Comparison of ENCODE assay signal across 1 cellular context in genomic region chrX:72308566-72309296, GRCh38.
TF ChIP-seq lines count a peak whose summit lies in the region.

No MANE protein-coding gene starts in this region.

TF ChIP-seq in HepG2, 621 proteins besides CTCF, POLR2A, EP300 and RAD21 (continued from another document and continues in another):
- TF ChIP-seq ZBTB26 (CRISPR knock-in tag; IDR thresholded peaks at IDR 0.05; ENCODE audit: borderline replicate concordance) = peak; percentile 48; the same call in 1 of the 2 replicates
- TF ChIP-seq TP53 (CRISPR knock-in tag; conservative IDR thresholded peaks at IDR 0.05) = no peak
- TF ChIP-seq HNRNPUL1 (IDR thresholded peaks at IDR 0.05; ENCODE audit: low read depth, low read length) = no peak
- TF ChIP-seq BRCA1 (CRISPR knock-in tag; IDR thresholded peaks at IDR 0.05) = no peak
- no peak for TF ChIP-seq BATF2 (CRISPR knock-in tag; IDR thresholded peaks at IDR 0.05)
- TF ChIP-seq ZNF232 (CRISPR knock-in tag; IDR thresholded peaks at IDR 0.05; ENCODE audit: borderline replicate concordance) = no peak
- no peak for TF ChIP-seq ZNF839 (CRISPR knock-in tag; IDR thresholded peaks at IDR 0.05; ENCODE audit: borderline replicate concordance)
- TF ChIP-seq, protein P1, sequence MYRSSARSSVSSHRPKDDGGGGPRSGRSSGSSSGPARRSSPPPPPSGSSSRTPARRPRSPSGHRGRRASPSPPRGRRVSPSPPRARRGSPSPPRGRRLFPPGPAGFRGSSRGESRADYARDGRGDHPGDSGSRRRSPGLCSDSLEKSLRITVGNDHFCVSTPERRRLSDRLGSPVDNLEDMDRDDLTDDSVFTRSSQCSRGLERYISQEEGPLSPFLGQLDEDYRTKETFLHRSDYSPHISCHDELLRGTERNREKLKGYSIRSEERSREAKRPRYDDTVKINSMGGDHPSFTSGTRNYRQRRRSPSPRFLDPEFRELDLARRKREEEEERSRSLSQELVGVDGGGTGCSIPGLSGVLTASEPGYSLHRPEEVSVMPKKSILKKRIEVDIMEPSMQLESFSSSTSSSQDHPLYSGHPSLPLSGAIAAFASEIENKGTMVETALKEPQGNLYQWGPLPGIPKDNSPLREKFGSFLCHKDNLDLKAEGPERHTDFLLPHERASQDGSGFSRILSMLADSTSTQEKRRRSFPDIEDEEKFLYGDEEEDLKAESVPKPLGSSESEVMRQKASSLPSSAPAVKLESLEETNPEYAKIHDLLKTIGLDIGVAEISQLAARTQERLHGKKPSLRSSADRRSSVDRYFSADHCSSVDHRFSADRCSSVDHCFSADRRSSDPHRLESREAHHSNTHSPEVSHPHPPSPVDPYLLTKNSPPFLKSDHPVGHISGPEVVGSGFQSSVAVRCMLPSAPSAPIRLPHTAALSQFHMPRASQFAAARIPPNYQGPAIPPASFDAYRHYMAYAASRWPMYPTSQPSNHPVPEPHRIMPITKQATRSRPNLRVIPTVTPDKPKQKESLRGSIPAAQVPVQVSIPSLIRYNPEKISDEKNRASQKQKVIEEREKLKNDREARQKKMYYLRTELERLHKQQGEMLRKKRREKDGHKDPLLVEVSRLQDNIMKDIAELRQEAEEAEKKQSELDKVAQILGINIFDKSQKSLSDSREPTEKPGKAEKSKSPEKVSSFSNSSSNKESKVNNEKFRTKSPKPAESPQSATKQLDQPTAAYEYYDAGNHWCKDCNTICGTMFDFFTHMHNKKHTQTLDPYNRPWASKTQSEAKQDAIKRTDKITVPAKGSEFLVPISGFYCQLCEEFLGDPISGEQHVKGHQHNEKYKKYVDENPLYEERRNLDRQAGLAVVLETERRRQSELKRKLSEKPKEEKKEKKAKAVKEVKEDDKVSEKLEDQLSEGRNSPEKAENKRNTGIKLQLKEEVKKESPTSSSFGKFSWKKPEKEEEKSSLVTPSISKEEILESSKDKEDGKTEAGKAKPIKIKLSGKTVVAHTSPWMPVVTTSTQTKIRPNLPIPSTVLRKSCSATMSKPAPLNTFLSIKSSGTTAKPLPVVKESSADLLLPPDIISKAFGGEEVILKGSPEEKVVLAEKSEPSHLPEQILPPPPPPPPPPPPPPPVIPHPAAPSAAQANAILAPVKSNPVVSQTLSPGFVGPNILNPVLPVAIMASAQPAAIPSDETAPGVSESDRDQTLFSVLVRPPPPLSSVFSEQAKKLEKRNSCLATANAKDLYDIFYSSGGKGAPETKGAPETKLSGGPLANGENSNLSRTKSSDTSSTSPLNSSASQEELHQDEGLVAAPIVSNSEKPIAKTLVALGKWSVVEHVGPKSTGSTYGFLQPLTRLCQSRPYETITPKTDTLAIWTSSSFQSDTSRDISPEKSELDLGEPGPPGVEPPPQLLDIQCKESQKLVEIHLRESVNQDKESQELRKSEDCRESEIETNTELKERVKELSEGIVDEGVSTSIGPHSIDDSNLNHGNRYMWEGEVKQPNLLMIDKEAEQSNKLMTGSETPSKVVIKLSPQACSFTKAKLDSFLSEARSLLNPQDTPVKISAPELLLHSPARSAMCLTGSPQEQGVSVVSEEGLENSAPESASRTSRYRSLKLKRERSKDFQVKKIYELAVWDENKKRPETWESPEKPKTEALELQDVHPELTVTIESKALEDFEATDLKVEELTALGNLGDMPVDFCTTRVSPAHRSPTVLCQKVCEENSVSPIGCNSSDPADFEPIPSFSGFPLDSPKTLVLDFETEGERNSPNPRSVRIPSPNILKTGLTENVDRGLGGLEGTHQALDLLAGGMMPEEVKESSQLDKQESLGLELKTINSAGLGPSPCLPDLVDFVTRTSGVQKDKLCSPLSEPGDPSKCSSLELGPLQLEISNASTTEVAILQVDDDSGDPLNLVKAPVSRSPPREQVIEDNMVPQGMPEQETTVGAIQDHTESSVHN (CRISPR knock-in tag; IDR thresholded peaks at IDR 0.05) = no peak
- no peak for TF ChIP-seq SSRP1 (CRISPR knock-in tag; IDR thresholded peaks at IDR 0.05)
- 0 out of 2 replicates have a peak, but pooled peaks have one; percentile 23 for TF ChIP-seq ARID5B (CRISPR knock-in tag; IDR thresholded peaks at IDR 0.05)
- no peak for TF ChIP-seq KAT7 (CRISPR knock-in tag; IDR thresholded peaks at IDR 0.05; ENCODE audit: borderline replicate concordance)
- TF ChIP-seq ZBTB1 (CRISPR knock-in tag; IDR thresholded peaks at IDR 0.05; ENCODE audit: borderline replicate concordance) = no peak
- TF ChIP-seq, protein P2, sequence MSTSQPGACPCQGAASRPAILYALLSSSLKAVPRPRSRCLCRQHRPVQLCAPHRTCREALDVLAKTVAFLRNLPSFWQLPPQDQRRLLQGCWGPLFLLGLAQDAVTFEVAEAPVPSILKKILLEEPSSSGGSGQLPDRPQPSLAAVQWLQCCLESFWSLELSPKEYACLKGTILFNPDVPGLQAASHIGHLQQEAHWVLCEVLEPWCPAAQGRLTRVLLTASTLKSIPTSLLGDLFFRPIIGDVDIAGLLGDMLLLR (CRISPR knock-in tag; IDR thresholded peaks at IDR 0.05) = no peak
- no peak for TF ChIP-seq ZBTB20 (CRISPR knock-in tag; IDR thresholded peaks at IDR 0.05; ENCODE audit: borderline replicate concordance, low read depth)
- no peak for TF ChIP-seq PHF20 (CRISPR knock-in tag; IDR thresholded peaks at IDR 0.05)
- no peak for TF ChIP-seq ZNF18 (CRISPR knock-in tag; IDR thresholded peaks at IDR 0.05; ENCODE audit: insufficient replicate concordance)
- no peak for TF ChIP-seq SRF (IDR thresholded peaks at IDR 0.05; ENCODE audit: low read depth, low read length)
- TF ChIP-seq ZNF841 (CRISPR knock-in tag; IDR thresholded peaks at IDR 0.05; ENCODE audit: borderline replicate concordance) = no peak
- TF ChIP-seq ZNF720 (CRISPR knock-in tag; IDR thresholded peaks at IDR 0.05) = no peak
- TF ChIP-seq HNF4G (IDR thresholded peaks at IDR 0.05; ENCODE audit: borderline replicate concordance, low read depth, low read length) = peak; percentile 17; the same call in 1 of the 2 replicates
- TF ChIP-seq HNF4G (CRISPR knock-in tag; IDR thresholded peaks at IDR 0.05; ENCODE audit: borderline replicate concordance, low read depth) = no peak
- no peak for TF ChIP-seq DPF2 (CRISPR knock-in tag; IDR thresholded peaks at IDR 0.05; ENCODE audit: borderline replicate concordance, low read depth)
- TF ChIP-seq CEBPB (IDR thresholded peaks at IDR 0.05; ENCODE audit: borderline replicate concordance, low read depth, low read length) = peak; percentile 38; the same call in 1 of the 2 replicates
- no peak for TF ChIP-seq DR1 (CRISPR knock-in tag; IDR thresholded peaks at IDR 0.05)
- TF ChIP-seq, protein P3, sequence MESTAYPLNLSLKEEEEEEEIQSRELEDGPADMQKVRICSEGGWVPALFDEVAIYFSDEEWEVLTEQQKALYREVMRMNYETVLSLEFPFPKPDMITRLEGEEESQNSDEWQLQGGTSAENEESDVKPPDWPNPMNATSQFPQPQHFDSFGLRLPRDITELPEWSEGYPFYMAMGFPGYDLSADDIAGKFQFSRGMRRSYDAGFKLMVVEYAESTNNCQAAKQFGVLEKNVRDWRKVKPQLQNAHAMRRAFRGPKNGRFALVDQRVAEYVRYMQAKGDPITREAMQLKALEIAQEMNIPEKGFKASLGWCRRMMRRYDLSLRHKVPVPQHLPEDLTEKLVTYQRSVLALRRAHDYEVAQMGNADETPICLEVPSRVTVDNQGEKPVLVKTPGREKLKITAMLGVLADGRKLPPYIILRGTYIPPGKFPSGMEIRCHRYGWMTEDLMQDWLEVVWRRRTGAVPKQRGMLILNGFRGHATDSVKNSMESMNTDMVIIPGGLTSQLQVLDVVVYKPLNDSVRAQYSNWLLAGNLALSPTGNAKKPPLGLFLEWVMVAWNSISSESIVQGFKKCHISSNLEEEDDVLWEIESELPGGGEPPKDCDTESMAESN (CRISPR knock-in tag; conservative IDR thresholded peaks at IDR 0.05) = no peak
- TF ChIP-seq ZNF775 (CRISPR knock-in tag; IDR thresholded peaks at IDR 0.05; ENCODE audit: borderline replicate concordance) = no peak
- no peak for TF ChIP-seq MTA3 (CRISPR knock-in tag; IDR thresholded peaks at IDR 0.05)
- no peak for TF ChIP-seq AGO1 (IDR thresholded peaks at IDR 0.05; ENCODE audit: low read depth, low read length, poor library complexity, severe bottlenecking)
- no peak for TF ChIP-seq ARNTL (CRISPR knock-in tag; IDR thresholded peaks at IDR 0.05)
- TF ChIP-seq ETS1 (CRISPR knock-in tag; IDR thresholded peaks at IDR 0.05) = no peak
- no peak for TF ChIP-seq ZNF235 (CRISPR knock-in tag; IDR thresholded peaks at IDR 0.05; ENCODE audit: borderline replicate concordance)
- TF ChIP-seq CENPX (CRISPR knock-in tag; IDR thresholded peaks at IDR 0.05) = no peak
- TF ChIP-seq TMF1 (CRISPR knock-in tag; IDR thresholded peaks at IDR 0.05; ENCODE audit: low read depth) = no peak
- no peak for TF ChIP-seq MAFK (conservative IDR thresholded peaks at IDR 0.05 in 1 of 2, IDR thresholded peaks at IDR 0.05 in 1 of 2; ENCODE audit: low read length in 2 of 2)
- TF ChIP-seq, protein P4, sequence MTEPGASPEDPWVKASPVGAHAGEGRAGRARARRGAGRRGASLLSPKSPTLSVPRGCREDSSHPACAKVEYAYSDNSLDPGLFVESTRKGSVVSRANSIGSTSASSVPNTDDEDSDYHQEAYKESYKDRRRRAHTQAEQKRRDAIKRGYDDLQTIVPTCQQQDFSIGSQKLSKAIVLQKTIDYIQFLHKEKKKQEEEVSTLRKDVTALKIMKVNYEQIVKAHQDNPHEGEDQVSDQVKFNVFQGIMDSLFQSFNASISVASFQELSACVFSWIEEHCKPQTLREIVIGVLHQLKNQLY (CRISPR knock-in tag; IDR thresholded peaks at IDR 0.05) = no peak
- TF ChIP-seq, protein P5, sequence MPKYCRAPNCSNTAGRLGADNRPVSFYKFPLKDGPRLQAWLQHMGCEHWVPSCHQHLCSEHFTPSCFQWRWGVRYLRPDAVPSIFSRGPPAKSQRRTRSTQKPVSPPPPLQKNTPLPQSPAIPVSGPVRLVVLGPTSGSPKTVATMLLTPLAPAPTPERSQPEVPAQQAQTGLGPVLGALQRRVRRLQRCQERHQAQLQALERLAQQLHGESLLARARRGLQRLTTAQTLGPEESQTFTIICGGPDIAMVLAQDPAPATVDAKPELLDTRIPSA (CRISPR knock-in tag; IDR thresholded peaks at IDR 0.05; ENCODE audit: borderline replicate concordance) = no peak
- TF ChIP-seq ZNF746 (CRISPR knock-in tag; IDR thresholded peaks at IDR 0.05) = no peak
